In genomic region chr15:23038741-23039150, GRCh38 we compare ENCODE assay signal across 8 cellular contexts. TPM values are rescaled to one million over a fixed set of nuclear protein-coding genes. Genes with fewer than 3 reads are reported as not detected.
DNase-seq lines count a peak whose midpoint lies in the region; ATAC-seq and TF ChIP-seq lines count a peak whose summit lies in the region.

No MANE protein-coding gene starts in this region.

- H3K27ac Mint-ChIP-seq in activated CD8-positive, alpha-beta memory T cell treated with anti-CD3 and anti-CD28 coated beads, Interleukin-2, amount 10 ng/mL, durations not matched to agents 7 days and 5 days, result peak overlapping the region; percentile 88
- peak overlapping the region in 2 of 3 experiments; percentile 80 to 83; a peak in 5 of 7 replicates for H3K27ac Mint-ChIP-seq in H9
- peak overlapping the region; percentile 83 for H3K27ac Mint-ChIP-seq in activated naive CD8-positive, alpha-beta T cell treated with anti-CD3 and anti-CD28 coated beads for 36 hours
- H3K27ac Mint-ChIP-seq in stimulated activated effector memory CD8-positive, alpha-beta T cell treated with anti-CD3 and anti-CD28 coated beads, Interleukin-12 subunit alpha, Interleukin-12 subunit beta, amount 100 ng/mL, for 72 hours, result peak overlapping the region; percentile 90

- H4K5ac ChIP-seq in H9 (ENCODE audit: insufficient read length, low read depth, low read length), result no peak overlapping the region

- H4K20me1 ChIP-seq in H9 (ENCODE audit: control insufficient read depth, insufficient read depth, insufficient read length), result no peaks in the 10 kb centered on the region
- no peaks in the 10 kb centered on the region for H4K20me1 ChIP-seq in Karpas-422 (ENCODE audit: insufficient read depth, low read depth, low read length)

- WGBS in H9 (ENCODE audit: extremely low coverage, insufficient read length, low lambda C conversion rate), result no CpG with 5 or more reads among the region's 14 CpGs

- CTCF ChIA-PET in activated CD8-positive, alpha-beta memory T cell treated with anti-CD3 and anti-CD28 coated beads, Interleukin-2, amount 10 ng/mL, durations not matched to agents 7 days and 5 days (lab: Charles Lee), result interaction anchor here (0.9 to 1.5 kb wide), 6 partner anchors 12 to 201 kb away, joined by 3 to 4 read pairs (median 3); no protein-coding TSS in a partner anchor

- H3K36me3 ChIP-seq in Karpas-422 (ENCODE audit: insufficient read depth, low read length) (peaks cover 21% of the 10 kb centered on the region; the same call in 1 of the 2 replicates), iPS-15b (ENCODE audit: control insufficient read depth, insufficient read depth, low read length) (peaks cover 8% of the 10 kb centered on the region)

- peak overlapping the region; percentile 86 for H3K4me3 ChIP-seq in Karpas-422 (ENCODE audit: low read length)
- H3K4me3 ChIP-seq in iPS-15b (ENCODE audit: low read depth, low read length), result peak overlapping the region; percentile 87

- no peak overlapping the region for H3T11ph ChIP-seq in H9 (ENCODE audit: low read length)

- H3K36me3 Mint-ChIP-seq in activated CD8-positive, alpha-beta memory T cell treated with anti-CD3 and anti-CD28 coated beads, Interleukin-2, amount 10 ng/mL, durations not matched to agents 7 days and 5 days, result peaks cover 9% of the 10 kb centered on the region
- peaks cover 19 to 26% (median 19%) of the 10 kb centered on the region in 3 experiments for H3K36me3 Mint-ChIP-seq in H9 (ENCODE audit: insufficient read depth in 1 of 3, low read depth in 3 of 3)
- peaks cover 24% of the 10 kb centered on the region for H3K36me3 Mint-ChIP-seq in activated naive CD8-positive, alpha-beta T cell treated with anti-CD3 and anti-CD28 coated beads for 36 hours
- peaks cover 40% of the 10 kb centered on the region for H3K36me3 Mint-ChIP-seq in stimulated activated effector memory CD8-positive, alpha-beta T cell treated with anti-CD3 and anti-CD28 coated beads, Interleukin-12 subunit alpha, Interleukin-12 subunit beta, amount 100 ng/mL, for 72 hours

- no peak overlapping the region for H3K56ac ChIP-seq in H9 (ENCODE audit: insufficient read length, low read depth, low read length)

- H2BK120ac ChIP-seq in H9 (ENCODE audit: low read depth, low read length, poor library complexity, severe bottlenecking), result no peak overlapping the region

- peak overlapping the region; percentile 96 for H3K4me2 ChIP-seq in H9 (ENCODE audit: insufficient read depth, insufficient read length, low read length)
- H3K4me2 ChIP-seq in Karpas-422 (ENCODE audit: low read depth, low read length, poor library complexity, severe bottlenecking), result peak overlapping the region; percentile 95

- no peaks in the 10 kb centered on the region for H3K79me1 ChIP-seq in H9 (ENCODE audit: insufficient read depth, low read depth, low read length, poor library complexity, severe bottlenecking)

- H3K4me1 Mint-ChIP-seq in activated CD8-positive, alpha-beta memory T cell treated with anti-CD3 and anti-CD28 coated beads, Interleukin-2, amount 10 ng/mL, durations not matched to agents 7 days and 5 days, result peaks cover 17% of the 10 kb centered on the region
- H3K4me1 Mint-ChIP-seq in H9, result peaks cover 4 to 5% of the 10 kb centered on the region in 2 experiments; a peak in 2 of 4 replicates
- peaks cover 24% of the 10 kb centered on the region for H3K4me1 Mint-ChIP-seq in activated naive CD8-positive, alpha-beta T cell treated with anti-CD3 and anti-CD28 coated beads for 36 hours
- peaks cover 20% of the 10 kb centered on the region for H3K4me1 Mint-ChIP-seq in stimulated activated effector memory CD8-positive, alpha-beta T cell treated with anti-CD3 and anti-CD28 coated beads, Interleukin-12 subunit alpha, Interleukin-12 subunit beta, amount 100 ng/mL, for 72 hours

- H3K27ac ChIP-seq in H9 (ENCODE audit: insufficient read length, low read depth, low read length) (no peak overlapping the region), Karpas-422 (ENCODE audit: low read length) (peak overlapping the region; percentile 48)

- peaks cover 9% of the 10 kb centered on the region for H3K23me2 ChIP-seq in H9 (ENCODE audit: insufficient read length, low read depth, low read length, poor library complexity, severe bottlenecking)

- H3K4me3 Mint-ChIP-seq in activated CD8-positive, alpha-beta memory T cell treated with anti-CD3 and anti-CD28 coated beads, Interleukin-2, amount 10 ng/mL, durations not matched to agents 7 days and 5 days, result peak overlapping the region; percentile 91
- H3K4me3 Mint-ChIP-seq in H9, result peak overlapping the region; percentile 81 to 96
- peak overlapping the region; percentile 89 for H3K4me3 Mint-ChIP-seq in activated naive CD8-positive, alpha-beta T cell treated with anti-CD3 and anti-CD28 coated beads for 36 hours
- peak overlapping the region; percentile 86 for H3K4me3 Mint-ChIP-seq in stimulated activated effector memory CD8-positive, alpha-beta T cell treated with anti-CD3 and anti-CD28 coated beads, Interleukin-12 subunit alpha, Interleukin-12 subunit beta, amount 100 ng/mL, for 72 hours

- TF ChIP-seq CTCF in H9 (conservative IDR thresholded peaks at IDR 0.05), result no peak

- H2BK12ac ChIP-seq in H9 (ENCODE audit: insufficient read length, low read depth, low read length), result no peak overlapping the region

- H2AK5ac ChIP-seq in H9 (ENCODE audit: insufficient read length, low read length), result no peak overlapping the region

- H3K14ac ChIP-seq in H9 (ENCODE audit: insufficient read depth, low read length), result no peak overlapping the region

- H3K27me3 Mint-ChIP-seq in activated CD8-positive, alpha-beta memory T cell treated with anti-CD3 and anti-CD28 coated beads, Interleukin-2, amount 10 ng/mL, durations not matched to agents 7 days and 5 days, result no peaks in the 10 kb centered on the region
- H3K27me3 Mint-ChIP-seq in H9 (ENCODE audit: low read depth), result peaks cover 4% of the 10 kb centered on the region; the same call in 1 of the 2 replicates
- no peaks in the 10 kb centered on the region for H3K27me3 Mint-ChIP-seq in activated naive CD8-positive, alpha-beta T cell treated with anti-CD3 and anti-CD28 coated beads for 36 hours

- no peak overlapping the region for H2BK5ac ChIP-seq in H9 (ENCODE audit: insufficient read length, low read length)

- H3K9me2 ChIP-seq in Karpas-422 (replicated peaks; ENCODE audit: insufficient read depth, low read length), result no peaks in the 10 kb centered on the region

- H3K4me1 ChIP-seq in H9 (ENCODE audit: insufficient read depth, low read length), result no peaks in the 10 kb centered on the region
- H3K4me1 ChIP-seq in Karpas-422 (ENCODE audit: low read length), result peaks cover 26% of the 10 kb centered on the region
- no peaks in the 10 kb centered on the region for H3K4me1 ChIP-seq in iPS-15b (ENCODE audit: control insufficient read depth, insufficient read depth, low read length)

- no peak overlapping the region for H2BK20ac ChIP-seq in H9 (ENCODE audit: low read depth, low read length, poor library complexity, severe bottlenecking)

- H4K91ac ChIP-seq in H9 (ENCODE audit: insufficient read length, low read depth, low read length), result no peak overlapping the region

- H2BK15ac ChIP-seq in H9 (ENCODE audit: low read depth, low read length), result no peak overlapping the region

- H3K4ac ChIP-seq in H9 (ENCODE audit: low read depth, low read length), result no peak overlapping the region

- H4K8ac ChIP-seq in H9 (replicated peaks; ENCODE audit: insufficient read length, low read depth, low read length), result no peak overlapping the region

- peak overlapping the region; percentile 97 for H3K9ac ChIP-seq in H9 (ENCODE audit: extremely low read depth, insufficient read length, low read length)
- H3K9ac ChIP-seq in Karpas-422 (ENCODE audit: low read length), result peak overlapping the region; percentile 88
- H3K9ac ChIP-seq in iPS-15b (ENCODE audit: low read depth, low read length), result peak overlapping the region; percentile 81

- no peaks in the 10 kb centered on the region for H3K27me3 ChIP-seq in H9 (ENCODE audit: insufficient read depth, low read length)
- H3K27me3 ChIP-seq in Karpas-422 (ENCODE audit: low read length), result no peaks in the 10 kb centered on the region
- no peaks in the 10 kb centered on the region for H3K27me3 ChIP-seq in iPS-15b (ENCODE audit: control insufficient read depth, insufficient read depth, low read length)

- no peak overlapping the region for H3K18ac ChIP-seq in H9 (ENCODE audit: insufficient read length, low read depth, low read length)

- no peaks in the 10 kb centered on the region for H3K9me3 Mint-ChIP-seq in activated CD8-positive, alpha-beta memory T cell treated with anti-CD3 and anti-CD28 coated beads, Interleukin-2, amount 10 ng/mL, durations not matched to agents 7 days and 5 days (ENCODE audit: low read depth)
- H3K9me3 Mint-ChIP-seq in H9, result peaks cover 3 to 14% of the 10 kb centered on the region in 2 experiments; a peak in 3 of 5 replicates
- no peaks in the 10 kb centered on the region for H3K9me3 Mint-ChIP-seq in activated naive CD8-positive, alpha-beta T cell treated with anti-CD3 and anti-CD28 coated beads for 36 hours
- H3K9me3 Mint-ChIP-seq in stimulated activated effector memory CD8-positive, alpha-beta T cell treated with anti-CD3 and anti-CD28 coated beads, Interleukin-12 subunit alpha, Interleukin-12 subunit beta, amount 100 ng/mL, for 72 hours, result no peaks in the 10 kb centered on the region

- H3K9me3 ChIP-seq in H9 (ENCODE audit: control insufficient read depth, low read depth, low read length), result no peaks in the 10 kb centered on the region
- no peaks in the 10 kb centered on the region for H3K9me3 ChIP-seq in Karpas-422 (ENCODE audit: low read length)
- no peaks in the 10 kb centered on the region for H3K9me3 ChIP-seq in iPS-15b (ENCODE audit: control insufficient read depth, insufficient read depth, low read length)

- no peak overlapping the region for H3K23ac ChIP-seq in H9 (ENCODE audit: insufficient read length, low read depth, low read length)

- H3K79me2 ChIP-seq in H9 (ENCODE audit: insufficient read depth, low read length) (peaks cover 2% of the 10 kb centered on the region; the same call in 1 of the 2 replicates), Karpas-422 (ENCODE audit: low read length) (peaks cover 35% of the 10 kb centered on the region)

- DNase-seq in activated CD8-positive, alpha-beta memory T cell treated with anti-CD3 and anti-CD28 coated beads, Interleukin-2, amount 10 ng/mL, durations not matched to agents 7 days and 5 days, result no peak
- DNase-seq in activated CD8-positive, alpha-beta memory T cell treated with anti-CD3 and anti-CD28 coated beads, Interleukin-2, amount 50 U/mL, for 48 hours, result no peak
- DNase-seq in H9 (no peak), Karpas-422 (no peak)
- DNase-seq in activated naive CD8-positive, alpha-beta T cell treated with anti-CD3 and anti-CD28 coated beads for 36 hours, result peak; percentile 7
- no peak for DNase-seq in stimulated activated effector memory CD8-positive, alpha-beta T cell treated with anti-CD3 and anti-CD28 coated beads, Interleukin-12 subunit alpha, Interleukin-12 subunit beta, amount 100 ng/mL, for 72 hours (ENCODE audit: low spot score in 2 of 2)
- DNase-seq in stimulated activated naive CD4-positive, alpha-beta T cell treated with Interleukin-2 at 50 U/mL for 16 hours (lab: John Stamatoyannopoulos, UW), result no peak

- H2AFZ ChIP-seq in H9 (ENCODE audit: low read length) (no peak overlapping the region), Karpas-422 (ENCODE audit: low read length) (no peak overlapping the region)

- peak; percentile 1 for ATAC-seq in activated CD8-positive, alpha-beta memory T cell treated with anti-CD3 and anti-CD28 coated beads, Interleukin-2, amount 10 ng/mL, durations not matched to agents 7 days and 5 days
- ATAC-seq in stimulated activated effector memory CD8-positive, alpha-beta T cell treated with anti-CD3 and anti-CD28 coated beads, Interleukin-12 subunit alpha, Interleukin-12 subunit beta, amount 100 ng/mL, for 72 hours, result peak; percentile 0

RNA-seq across cellular contexts. Expression of gene TUBGCP5, which starts 0.6 kb away (rescaled TPM):
- 10 to 100 TPM; 18.6 to 20.5 TPM for total RNA-seq in activated CD8-positive, alpha-beta memory T cell treated with anti-CD3 and anti-CD28 coated beads, Interleukin-2, amount 10 ng/mL, durations not matched to agents 7 days and 5 days
- 14.7 and 15.3 TPM in 2 replicates for total RNA-seq in H9 (2021)
- 15.3 and 17.9 TPM in 2 replicates for total RNA-seq in Karpas-422 (2014; rRNA removed; shearing (Covaris generic); ENCODE audit: low replicate concordance)
- 10 to 100 TPM; 22.4 to 22.5 TPM for total RNA-seq in activated naive CD8-positive, alpha-beta T cell treated with anti-CD3 and anti-CD28 coated beads for 36 hours

RNA-seq across cellular contexts. Expression of gene CYFIP1, which starts 58.6 kb away (rescaled TPM):
- total RNA-seq in activated CD8-positive, alpha-beta memory T cell treated with anti-CD3 and anti-CD28 coated beads, Interleukin-2, amount 10 ng/mL, durations not matched to agents 7 days and 5 days, result 10 to 100 TPM; 12.3 to 21.2 TPM
- total RNA-seq in H9 (2021), result 67.5 and 71.2 TPM in 2 replicates
- 0.04 and 1.7 TPM in 2 replicates for total RNA-seq in Karpas-422 (2014; rRNA removed; shearing (Covaris generic); ENCODE audit: low replicate concordance)
- 10 to 100 TPM; 14.9 to 17.1 TPM for total RNA-seq in activated naive CD8-positive, alpha-beta T cell treated with anti-CD3 and anti-CD28 coated beads for 36 hours
